In the genomic region with DNA sequence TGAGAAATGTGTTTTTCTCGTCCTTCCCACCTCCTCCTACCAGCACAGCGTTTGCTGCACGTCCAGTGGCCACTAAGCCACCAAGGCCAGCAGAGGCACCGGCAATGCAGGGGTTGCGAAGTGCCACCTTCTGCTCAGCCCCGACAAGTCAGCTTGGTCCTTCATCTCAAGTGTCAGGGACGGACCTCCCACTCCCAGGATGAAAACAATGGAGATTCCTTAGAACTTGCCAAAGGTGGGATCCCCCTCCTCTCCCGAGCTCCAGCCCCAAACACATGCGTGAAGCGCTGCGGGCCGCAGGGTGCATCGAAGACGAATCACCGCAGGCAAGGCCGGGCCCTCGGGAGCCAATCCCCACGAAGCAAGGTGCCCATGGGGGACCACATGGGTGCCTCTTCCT, we compare ENCODE assay signal across 12 cellular contexts.
A peak's percentile ranks its signal among the peaks of the same experiment; 100 is the strongest.
DNase-seq lines count a peak whose midpoint lies in the region; ATAC-seq and TF ChIP-seq lines count a peak whose summit lies in the region.
"Had no signal": no experiment of that assay in that cellular context is flagged by ENCODE, and none has a peak within 500 bp of the region (broad histone marks: within the 10 kb centered on the region; RNA-seq: fewer than 3 reads in every experiment).

No MANE protein-coding gene starts in this region.

- H3K27me3 ChIP-seq in neuronal stem cell (ENCODE audit: control insufficient read depth in 3 of 3, insufficient read depth in 3 of 3, low read depth in 1 of 3, low read length in 3 of 3): no peaks in the 10 kb centered on the region
- H3K27me3 ChIP-seq: BLaER1 treated with 17β-estradiol and CSF1 and Interleukin-3, amounts not matched to agents 10 nM and 100 nM had no signal

- no peaks in the 10 kb centered on the region for H3K27me3 Mint-ChIP-seq in type B pancreatic cell
- H3K27me3 Mint-ChIP-seq in activated T-helper 2 cell treated with anti-CD3 and anti-CD28 coated beads, Interferon-gamma antibody, Interleukin-2, Interleukin-4, amounts not matched to agents 10 μg/mL and 5 μg/mL and 100 μg/mL, durations not matched to agents 14 hours and 24 hours and 36 hours (ENCODE audit: low read depth): no peaks in the 10 kb centered on the region
- no peaks in the 10 kb centered on the region for H3K27me3 Mint-ChIP-seq in WTC11 (ENCODE audit: low read depth)
- H3K27me3 Mint-ChIP-seq: CD4-positive, CD25-positive, alpha-beta regulatory T cell had no signal

- no peak overlapping the region for H3K4ac ChIP-seq in neuronal stem cell (ENCODE audit: low read length)

- no peak overlapping the region for H3K27ac ChIP-seq in neuronal stem cell (replicated peaks; ENCODE audit: low read length)
- H3K27ac ChIP-seq: BLaER1 treated with 17β-estradiol and CSF1 and Interleukin-3, amounts not matched to agents 10 nM and 100 nM had no signal

- H3K4me1 ChIP-seq in neuronal stem cell (ENCODE audit: control insufficient read depth in 2 of 2, insufficient read depth in 1 of 2, low read depth in 1 of 2, low read length in 2 of 2): peaks cover 0 to 7% of the 10 kb centered on the region in 2 donors
- H3K4me1 ChIP-seq: BLaER1 treated with 17β-estradiol and CSF1 and Interleukin-3, amounts not matched to agents 10 nM and 100 nM had no signal

- H3K9me3 Mint-ChIP-seq in type B pancreatic cell (no peaks in the 10 kb centered on the region), WTC11 (peaks cover 4% of the 10 kb centered on the region; the same call in 1 of the 2 replicates)
- H3K9me3 Mint-ChIP-seq in activated T-helper 2 cell treated with anti-CD3 and anti-CD28 coated beads, Interferon-gamma antibody, Interleukin-2, Interleukin-4, amounts not matched to agents 10 μg/mL and 5 μg/mL and 100 μg/mL, durations not matched to agents 14 hours and 24 hours and 36 hours: no peaks in the 10 kb centered on the region
- H3K9me3 Mint-ChIP-seq: CD4-positive, CD25-positive, alpha-beta regulatory T cell had no signal

- CTCF ChIA-PET in WTC11 (lab: Charles Lee): interaction anchor here (1.1 kb wide), 1 partner anchor 21 kb away, joined by 3 read pairs; no protein-coding TSS in a partner anchor

- H3K18ac ChIP-seq in neuronal stem cell (ENCODE audit: low read length): peak overlapping the region; percentile 49

- H4K91ac ChIP-seq in neuronal stem cell (ENCODE audit: low read depth, low read length, poor library complexity): peak overlapping the region; percentile 5

- no peak overlapping the region for H2AK5ac ChIP-seq in neuronal stem cell (ENCODE audit: low read depth, low read length)

- peaks cover 11% of the 10 kb centered on the region for H3K36me3 Mint-ChIP-seq in type B pancreatic cell
- H3K36me3 Mint-ChIP-seq in activated T-helper 2 cell treated with anti-CD3 and anti-CD28 coated beads, Interferon-gamma antibody, Interleukin-2, Interleukin-4, amounts not matched to agents 10 μg/mL and 5 μg/mL and 100 μg/mL, durations not matched to agents 14 hours and 24 hours and 36 hours (ENCODE audit: low read depth): no peaks in the 10 kb centered on the region
- H3K36me3 Mint-ChIP-seq in WTC11: peaks cover 31% of the 10 kb centered on the region

- H3K4me3 Mint-ChIP-seq in type B pancreatic cell (no peak overlapping the region), WTC11 (no peak overlapping the region)
- H3K4me3 Mint-ChIP-seq in activated T-helper 2 cell treated with anti-CD3 and anti-CD28 coated beads, Interferon-gamma antibody, Interleukin-2, Interleukin-4, amounts not matched to agents 10 μg/mL and 5 μg/mL and 100 μg/mL, durations not matched to agents 14 hours and 24 hours and 36 hours (ENCODE audit: low read depth): no peak overlapping the region
- H3K4me3 Mint-ChIP-seq: CD4-positive, CD25-positive, alpha-beta regulatory T cell had no signal

- POLR2A ChIA-PET in WTC11 (lab: Charles Lee): no interaction called here

- no peak overlapping the region for H2BK5ac ChIP-seq in neuronal stem cell (ENCODE audit: low read length)

- H2AFZ ChIP-seq in neuronal stem cell (ENCODE audit: low read length): no peak overlapping the region

- peak overlapping the region; percentile 45 for H3K23ac ChIP-seq in neuronal stem cell (ENCODE audit: low read depth, low read length, poor library complexity)

- peaks cover 0 to 5% of the 10 kb centered on the region in 2 donors for H3K9me3 ChIP-seq in neuronal stem cell (replicated peaks in 1 of 2; ENCODE audit: control insufficient read depth in 2 of 2, insufficient read depth in 1 of 2, low read depth in 1 of 2, low read length in 2 of 2)
- H3K9me3 ChIP-seq: BLaER1 treated with 17β-estradiol and CSF1 and Interleukin-3, amounts not matched to agents 10 nM and 100 nM had no signal

- no peak overlapping the region for H3K9ac ChIP-seq in neuronal stem cell (ENCODE audit: low read depth, low read length, poor library complexity)
- H3K9ac ChIP-seq: BLaER1 treated with 17β-estradiol and CSF1 and Interleukin-3, amounts not matched to agents 10 nM and 100 nM had no signal

- H2BK15ac ChIP-seq in neuronal stem cell (ENCODE audit: low read length): no peak overlapping the region

- H2BK12ac ChIP-seq in neuronal stem cell (ENCODE audit: low read length): no peak overlapping the region

- H3K4me1 Mint-ChIP-seq in type B pancreatic cell (ENCODE audit: unreplicated experiment) (peaks cover 5% of the 10 kb centered on the region), WTC11 (no peaks in the 10 kb centered on the region)
- H3K4me1 Mint-ChIP-seq in activated T-helper 2 cell treated with anti-CD3 and anti-CD28 coated beads, Interferon-gamma antibody, Interleukin-2, Interleukin-4, amounts not matched to agents 10 μg/mL and 5 μg/mL and 100 μg/mL, durations not matched to agents 14 hours and 24 hours and 36 hours (ENCODE audit: low read depth): no peaks in the 10 kb centered on the region
- H3K4me1 Mint-ChIP-seq: CD4-positive, CD25-positive, alpha-beta regulatory T cell had no signal

- H3K14ac ChIP-seq in neuronal stem cell (ENCODE audit: low read length): no peak overlapping the region

- peaks cover 5 to 25% of the 10 kb centered on the region in 2 donors for H3K36me3 ChIP-seq in neuronal stem cell (replicated peaks in 1 of 2; ENCODE audit: control insufficient read depth in 2 of 2, insufficient read depth in 2 of 2, low read length in 2 of 2)

- no CpG with 5 or more reads among the region's 18 CpGs for WGBS in neuronal stem cell (ENCODE audit: extremely low coverage in 2 of 2, insufficient read length in 2 of 2, insufficient replicate concordance in 1 of 2), 2 donors

- peak; percentile 57 for DNase-seq in cardiac septum (ENCODE audit: low spot score)
- DNase-seq in Right ventricle myocardium superior: no peak
- DNase-seq in islet precursor cell: peak; percentile 47
- no peak for DNase-seq in neuronal stem cell (ENCODE audit: low spot score)
- DNase-seq in type B pancreatic cell (ENCODE audit: extremely low spot score, unreplicated experiment): peak; percentile 52
- DNase-seq in activated T-helper 2 cell treated with anti-CD3 and anti-CD28 coated beads, Interferon-gamma antibody, Interleukin-2, Interleukin-4, amounts not matched to agents 10 μg/mL and 5 μg/mL and 100 μg/mL, durations not matched to agents 14 hours and 24 hours and 36 hours (ENCODE audit: low spot score): no peak
- DNase-seq in WTC11 (ENCODE audit: low spot score): no peak
- DNase-seq in amygdala (lab: John Stamatoyannopoulos, UW): no peak
- DNase-seq: 8988T; CD4-positive, CD25-positive, alpha-beta regulatory T cell; H7 had no signal

- intact Hi-C loops in cardiac septum (cut with DNase I): no loop called here
- intact Hi-C loops in Right ventricle myocardium superior (cut with DNase I): no loop called here
- intact Hi-C loops in activated T-helper 2 cell treated with anti-CD3 and anti-CD28 coated beads, Interferon-gamma antibody, Interleukin-2, Interleukin-4, amounts not matched to agents 10 μg/mL and 5 μg/mL and 100 μg/mL, durations not matched to agents 14 hours and 24 hours and 36 hours (cut with micrococcal nuclease): no loop called here

- H3K4me3 ChIP-seq in neuronal stem cell (ENCODE audit: low read length in 2 of 2): no peak overlapping the region
- H3K4me3 ChIP-seq: BLaER1 treated with 17β-estradiol and CSF1 and Interleukin-3, amounts not matched to agents 10 nM and 100 nM had no signal

- no peak overlapping the region for H3K27ac Mint-ChIP-seq in type B pancreatic cell
- H3K27ac Mint-ChIP-seq in activated T-helper 2 cell treated with anti-CD3 and anti-CD28 coated beads, Interferon-gamma antibody, Interleukin-2, Interleukin-4, amounts not matched to agents 10 μg/mL and 5 μg/mL and 100 μg/mL, durations not matched to agents 14 hours and 24 hours and 36 hours: no peak overlapping the region
- H3K27ac Mint-ChIP-seq in WTC11: no peak overlapping the region
- H3K27ac Mint-ChIP-seq: CD4-positive, CD25-positive, alpha-beta regulatory T cell had no signal

- no peak overlapping the region for H4K8ac ChIP-seq in neuronal stem cell (ENCODE audit: low read depth, low read length)

- H2BK120ac ChIP-seq in neuronal stem cell (ENCODE audit: low read depth, low read length): no peak overlapping the region

- peaks cover 5% of the 10 kb centered on the region for H3K79me1 ChIP-seq in neuronal stem cell (ENCODE audit: low read depth, low read length)

- no peak for TF ChIP-seq CTCF in type B pancreatic cell (conservative IDR thresholded peaks at IDR 0.05)
- TF ChIP-seq CTCF in WTC11 (IDR thresholded peaks at IDR 0.05): no peak

- no peak overlapping the region for H3K4me2 ChIP-seq in neuronal stem cell (ENCODE audit: insufficient read depth, low read length, poor library complexity, severe bottlenecking)
- H3K4me2 ChIP-seq: BLaER1 treated with 17β-estradiol and CSF1 and Interleukin-3, amounts not matched to agents 10 nM and 100 nM had no signal

- ATAC-seq in Right ventricle myocardium superior (ENCODE audit: poor library complexity) (no peak), WTC11 (no peak)

TF ChIP-seq in WTC11, 78 proteins besides CTCF, POLR2A, EP300 and RAD21 (continues in another document):
- TF ChIP-seq, protein P1, sequence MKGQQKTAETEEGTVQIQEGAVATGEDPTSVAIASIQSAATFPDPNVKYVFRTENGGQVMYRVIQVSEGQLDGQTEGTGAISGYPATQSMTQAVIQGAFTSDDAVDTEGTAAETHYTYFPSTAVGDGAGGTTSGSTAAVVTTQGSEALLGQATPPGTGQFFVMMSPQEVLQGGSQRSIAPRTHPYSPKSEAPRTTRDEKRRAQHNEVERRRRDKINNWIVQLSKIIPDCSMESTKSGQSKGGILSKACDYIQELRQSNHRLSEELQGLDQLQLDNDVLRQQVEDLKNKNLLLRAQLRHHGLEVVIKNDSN (CRISPR knock-in tag; IDR thresholded peaks at IDR 0.05): no peak

Comparison
In these comparisons a context has a peak if more than half of its experiments do, and no peak if none do; other contexts are left out.
1. DNase-seq: peak in cardiac septum (single experiment), islet precursor cell (single experiment) and type B pancreatic cell (single experiment); none in Right ventricle myocardium superior (single experiment), neuronal stem cell (single experiment), activated T-helper 2 cell treated with anti-CD3 and anti-CD28 coated beads, Interferon-gamma antibody, Interleukin-2, Interleukin-4, amounts not matched to agents 10 μg/mL and 5 μg/mL and 100 μg/mL, durations not matched to agents 14 hours and 24 hours and 36 hours (single experiment), WTC11 (single experiment) and amygdala (0 of 56).